ENCODE assay signal across 8 cellular contexts in the genomic region with DNA sequence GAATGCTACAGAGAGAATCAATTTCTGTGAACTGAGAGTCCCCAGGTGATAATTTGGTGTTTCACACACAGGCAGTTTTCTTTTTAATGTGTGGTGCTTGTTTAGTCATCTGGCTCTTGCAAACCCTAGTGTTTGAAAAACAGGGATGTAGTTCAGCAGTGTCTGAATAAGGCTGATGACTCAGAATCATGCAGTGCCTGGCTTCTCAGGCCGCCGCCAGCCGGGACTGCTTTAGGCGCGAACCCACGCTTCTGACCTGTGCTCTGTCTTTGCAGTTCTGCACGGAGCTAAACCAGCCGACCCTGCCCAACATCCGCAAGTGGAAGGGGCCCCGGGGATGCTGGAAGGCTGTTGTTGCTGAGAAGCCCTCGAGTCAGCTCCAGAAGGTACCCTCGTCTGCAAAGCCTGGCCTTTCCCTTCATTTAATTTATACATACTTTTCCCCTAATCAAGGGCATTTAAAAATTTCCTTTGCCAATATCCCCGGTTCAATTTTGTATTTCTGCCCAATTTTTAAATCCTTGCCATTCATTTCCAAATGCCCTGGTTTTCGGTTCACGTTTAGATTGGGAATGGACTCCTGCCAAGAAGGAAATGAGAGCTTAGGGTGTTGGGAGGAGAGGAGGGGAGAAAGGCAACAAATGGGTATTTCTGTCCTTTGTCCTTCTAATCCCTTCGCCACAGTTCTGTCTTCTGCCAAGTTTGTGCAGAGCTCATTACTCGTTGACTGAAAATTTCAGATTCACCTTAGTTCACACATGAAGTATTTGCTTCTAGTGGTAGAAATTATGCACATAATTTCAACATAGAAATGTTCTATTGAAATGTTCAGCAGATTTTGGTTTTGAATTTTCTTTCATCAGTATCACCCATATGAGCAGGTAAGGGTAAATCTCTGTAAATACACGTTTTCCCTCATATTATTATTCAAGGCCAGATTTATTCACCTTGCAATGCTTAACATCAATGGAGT.
DNase-seq lines count a peak whose midpoint lies in the region; ATAC-seq and TF ChIP-seq lines count a peak whose summit lies in the region.

No MANE protein-coding gene starts in this region.

- no peaks in the 10 kb centered on the region for H3K9me3 Mint-ChIP-seq in chondrocyte (ENCODE audit: low read depth)

- no peaks in the 10 kb centered on the region for H3K9me3 ChIP-seq in HEK293 (ENCODE audit: control insufficient read depth, insufficient read depth, low read depth, low read length)

- CTCF ChIA-PET in HEK293 (lab: Yijun Ruan, JAX) = interaction anchor here (0.7 to 1.2 kb wide), 5 partner anchors 11 to 295 kb away, joined by 3 to 6 read pairs (median 3); no protein-coding TSS in a partner anchor

- H3K36me3 Mint-ChIP-seq in chondrocyte (ENCODE audit: low read depth) = no peaks in the 10 kb centered on the region

- H3K27ac Mint-ChIP-seq in chondrocyte (ENCODE audit: unreplicated experiment) = peak overlapping the region; percentile 89

- peak; percentile 24 for DNase-seq in DMS79 (lab: John Stamatoyannopoulos, UW)
- DNase-seq in NCI-H345 treated with DMSO at 0.1 percent for 48 hours (lab: John Stamatoyannopoulos, UW; ENCODE audit: unreplicated experiment) = peak; percentile 25
- DNase-seq in chondrocyte (ENCODE audit: low spot score) = no peak
- peak; percentile 87 for DNase-seq in kidney epithelial cell (ENCODE audit: low read depth)
- DNase-seq in stromal cell of bone marrow (ENCODE audit: low read depth) = peak; percentile 81
- no peak for DNase-seq in activated CD4-positive, alpha-beta T cell treated with anti-CD3 and anti-CD28 coated beads for 48 hours

- H3K4me3 Mint-ChIP-seq in chondrocyte (ENCODE audit: unreplicated experiment) = peak overlapping the region; percentile 45

- no peak for TF ChIP-seq CTCF in HEK293 (tag by site-specific recombination; IDR thresholded peaks at IDR 0.05)
- peak; percentile 37 for TF ChIP-seq CTCF in chondrocyte (IDR thresholded peaks at IDR 0.05)
- TF ChIP-seq CTCF in kidney epithelial cell (IDR thresholded peaks at IDR 0.05; ENCODE audit: insufficient read depth, low read length, poor library complexity, severe bottlenecking) = no peak

- POLR2A ChIA-PET in HEK293 (lab: Yijun Ruan, JAX) = no interaction called here

- H3K36me3 ChIP-seq in HEK293 (ENCODE audit: control insufficient read depth in 2 of 2, insufficient read depth in 1 of 2, low read length in 2 of 2) (no peaks in the 10 kb centered on the region), kidney epithelial cell (ENCODE audit: control insufficient read depth, insufficient read depth, low read length) (no peaks in the 10 kb centered on the region)

- H3K27me3 Mint-ChIP-seq in chondrocyte (ENCODE audit: low read depth) = no peaks in the 10 kb centered on the region

- H3K4me3 ChIP-seq in HEK293 (ENCODE audit: low read depth, low read length) = no peak overlapping the region
- peak overlapping the region; percentile 8 for H3K4me3 ChIP-seq in kidney epithelial cell (ENCODE audit: low read depth, low read length)

- no peaks in the 10 kb centered on the region for H3K27me3 ChIP-seq in kidney epithelial cell (ENCODE audit: control insufficient read depth, insufficient read depth, low read length)

- peaks cover 28% of the 10 kb centered on the region for H3K4me1 ChIP-seq in HEK293 (ENCODE audit: control insufficient read depth, insufficient read depth, low read length)

- H3K4me1 Mint-ChIP-seq in chondrocyte (ENCODE audit: low read depth) = peaks cover 51% of the 10 kb centered on the region

- no peak overlapping the region for H3K27ac ChIP-seq in HEK293 (ENCODE audit: extremely low read depth, low read depth, low read length)

- no peak for ATAC-seq in GM18858 (IDR thresholded peaks at IDR 0.05; ENCODE audit: unreplicated experiment)

TF ChIP-seq in HEK293, 187 proteins besides CTCF, POLR2A, EP300 and RAD21:
- peak; percentile 71; the same call in 1 of the 2 replicates for TF ChIP-seq ZNF660 (tag by site-specific recombination; IDR thresholded peaks at IDR 0.05)
- TF ChIP-seq, protein P1, sequence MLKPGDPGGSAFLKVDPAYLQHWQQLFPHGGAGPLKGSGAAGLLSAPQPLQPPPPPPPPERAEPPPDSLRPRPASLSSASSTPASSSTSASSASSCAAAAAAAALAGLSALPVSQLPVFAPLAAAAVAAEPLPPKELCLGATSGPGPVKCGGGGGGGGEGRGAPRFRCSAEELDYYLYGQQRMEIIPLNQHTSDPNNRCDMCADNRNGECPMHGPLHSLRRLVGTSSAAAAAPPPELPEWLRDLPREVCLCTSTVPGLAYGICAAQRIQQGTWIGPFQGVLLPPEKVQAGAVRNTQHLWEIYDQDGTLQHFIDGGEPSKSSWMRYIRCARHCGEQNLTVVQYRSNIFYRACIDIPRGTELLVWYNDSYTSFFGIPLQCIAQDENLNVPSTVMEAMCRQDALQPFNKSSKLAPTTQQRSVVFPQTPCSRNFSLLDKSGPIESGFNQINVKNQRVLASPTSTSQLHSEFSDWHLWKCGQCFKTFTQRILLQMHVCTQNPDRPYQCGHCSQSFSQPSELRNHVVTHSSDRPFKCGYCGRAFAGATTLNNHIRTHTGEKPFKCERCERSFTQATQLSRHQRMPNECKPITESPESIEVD (tag by site-specific recombination; IDR thresholded peaks at IDR 0.05) = 0 out of 2 replicates have a peak, but pooled peaks have one; percentile 32
- no peak for TF ChIP-seq ZNF174 (tag by site-specific recombination; IDR thresholded peaks at IDR 0.05)
- TF ChIP-seq ZBTB17 (tag by site-specific recombination; IDR thresholded peaks at IDR 0.05) = 0 out of 2 replicates have a peak, but pooled peaks have one; percentile 20

Comparison
In these comparisons a context has a peak if more than half of its experiments do, and no peak if none do; other contexts are left out.
1. DNase-seq: peak in DMS79 (single experiment), NCI-H345 treated with DMSO at 0.1 percent for 48 hours (single experiment), kidney epithelial cell (single experiment) and stromal cell of bone marrow (single experiment); none in chondrocyte (single experiment) and activated CD4-positive, alpha-beta T cell treated with anti-CD3 and anti-CD28 coated beads for 48 hours (single experiment).